Comparison of ENCODE assay signal across 18 cellular contexts in the genomic region with DNA sequence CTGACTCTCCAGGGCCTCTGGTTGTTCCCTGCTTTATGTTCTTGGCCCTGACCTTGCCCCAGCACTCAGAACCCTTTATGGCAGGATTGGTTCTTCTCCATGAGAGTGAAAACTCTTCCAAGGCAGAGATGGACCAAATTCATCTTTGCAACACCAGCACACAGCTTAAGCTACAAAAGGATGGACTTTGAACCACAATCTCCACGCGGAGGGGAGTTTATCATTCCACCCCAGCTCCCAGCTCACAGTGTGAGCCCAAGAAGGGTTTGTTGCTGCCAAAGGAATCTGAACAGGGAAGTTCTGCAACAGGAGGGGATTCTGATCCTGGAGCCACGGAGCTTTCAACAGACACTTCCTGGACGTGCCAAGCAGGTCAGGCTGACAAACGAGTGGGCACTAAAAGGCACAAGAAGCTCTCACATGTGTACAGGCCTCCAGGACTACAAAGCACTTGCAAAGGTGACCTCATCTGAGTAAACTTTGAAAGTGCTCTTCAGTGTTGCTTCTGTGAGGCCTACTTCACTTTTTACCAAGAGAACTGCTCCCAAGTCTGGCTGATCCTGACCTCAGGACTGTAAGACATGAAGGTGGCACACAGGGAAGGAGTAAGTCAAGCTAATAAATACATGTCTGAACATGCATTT. TPM values are rescaled to one million over a fixed set of nuclear protein-coding genes. Genes with fewer than 3 reads are reported as not detected.
DNase-seq lines count a peak whose midpoint lies in the region; ATAC-seq, FAIRE-seq and TF ChIP-seq lines count a peak whose summit lies in the region.
"Had no signal": no experiment of that assay in that cellular context is flagged by ENCODE, and none has a peak within 500 bp of the region (broad histone marks: within the 10 kb centered on the region; RNA-seq: fewer than 3 reads in every experiment).

No MANE protein-coding gene starts in this region.

- no peaks in the 10 kb centered on the region for H3K9me3 ChIP-seq in mucosa of descending colon
- H3K9me3 ChIP-seq in BE2C, result no peaks in the 10 kb centered on the region
- H3K9me3 ChIP-seq in tibial artery, result no peaks in the 10 kb centered on the region
- no peaks in the 10 kb centered on the region for H3K9me3 ChIP-seq in kidney (ENCODE audit: control insufficient read depth in 1 of 2, low read length in 2 of 2)
- H3K9me3 ChIP-seq: SJSA1, tibial nerve had no signal

- ATAC-seq in mucosa of descending colon, result peak; percentile 91
- ATAC-seq: naive thymus-derived CD4-positive, alpha-beta T cell had no signal

- no peak for TF ChIP-seq POLR2A in lower leg skin (IDR thresholded peaks at IDR 0.05)

- intact Hi-C loops in mucosa of descending colon (cut with DNase I, micrococcal nuclease), result no loop called here
- intact Hi-C loops in lower leg skin (cut with DNase I; ENCODE audit: low total_unique reads), result no loop called here
- intact Hi-C loops in tibial artery (cut with DNase I; ENCODE audit: low total_unique reads), result loop anchor here (5.0 kb wide), 1 partner anchor 80 kb away; no protein-coding TSS in a partner anchor
- intact Hi-C loops in kidney (cut with DNase I), result no loop called here

- H3K27ac ChIP-seq in epithelial cell of prostate, result peak overlapping the region; percentile 16
- H3K27ac ChIP-seq in tibial artery, result no peak overlapping the region
- peak overlapping the region in 1 of 2 donors; percentile 17 for H3K27ac ChIP-seq in kidney (ENCODE audit: low read depth in 2 of 2, low read length in 2 of 2)
- H3K27ac ChIP-seq: SJSA1, tibial nerve had no signal

- H3K27me3 ChIP-seq in BE2C, result no peaks in the 10 kb centered on the region
- no peaks in the 10 kb centered on the region for H3K27me3 ChIP-seq in tibial artery
- H3K27me3 ChIP-seq: SJSA1, tibial nerve had no signal

- H3K4me1 ChIP-seq in mucosa of descending colon (ENCODE audit: low read depth), result peaks cover 4% of the 10 kb centered on the region
- H3K4me1 ChIP-seq in BE2C, result no peaks in the 10 kb centered on the region
- no peaks in the 10 kb centered on the region for H3K4me1 ChIP-seq in tibial artery
- no peaks in the 10 kb centered on the region for H3K4me1 ChIP-seq in kidney (ENCODE audit: control insufficient read depth in 1 of 2, insufficient read depth in 1 of 2, low read depth in 1 of 2, low read length in 2 of 2)
- H3K4me1 ChIP-seq: SJSA1, tibial nerve had no signal

- FAIRE-seq in kidney (lab: Jason Lieb, UNC), result no peak
- FAIRE-seq: endothelial cell of umbilical vein had no signal

- H3K36me3 ChIP-seq in mucosa of descending colon (ENCODE audit: low read depth) (no peaks in the 10 kb centered on the region), BE2C (no peaks in the 10 kb centered on the region), tibial artery (peaks cover 0 to 20% (median 14%) of the 10 kb centered on the region in 3 donors), kidney (ENCODE audit: control insufficient read depth in 1 of 2, insufficient read depth in 2 of 2, low read length in 2 of 2) (peaks cover 4 to 5% of the 10 kb centered on the region in 2 donors)
- H3K36me3 ChIP-seq: SJSA1 had no signal

- WGBS in lower leg skin, 2 donors, result 71 to 77% methylated on average over 5 of the region's 5 CpGs

- no peak overlapping the region for H3K4me3 ChIP-seq in mucosa of descending colon
- no peak overlapping the region for H3K4me3 ChIP-seq in BE2C (ENCODE audit: low read depth, low read length)
- H3K4me3 ChIP-seq in lower leg skin (ENCODE audit: low read depth, poor library complexity, severe bottlenecking), result no peak overlapping the region
- H3K4me3 ChIP-seq in tibial artery, result no peak overlapping the region
- H3K4me3 ChIP-seq in kidney (ENCODE audit: low read length in 2 of 2), result no peak overlapping the region
- H3K4me3 ChIP-seq: SJSA1, tibial nerve had no signal

- TF ChIP-seq CTCF in mucosa of descending colon (IDR thresholded peaks at IDR 0.05) (no peak), BE2C (IDR thresholded peaks at IDR 0.05; ENCODE audit: low read depth, low read length) (no peak), lower leg skin (IDR thresholded peaks at IDR 0.05) (no peak), tibial artery (IDR thresholded peaks at IDR 0.05) (no peak), kidney (IDR thresholded peaks at IDR 0.05; ENCODE audit: borderline replicate concordance, extremely low read depth, insufficient read depth) (no peak)

- no peak overlapping the region for H3K9ac ChIP-seq in kidney (ENCODE audit: low read length in 2 of 2)

- DNase-seq in COLO668 (lab: John Stamatoyannopoulos, UW; ENCODE audit: unreplicated experiment), result peak; percentile 34
- peak; percentile 63 for DNase-seq in NCI-H2029 treated with DMSO at 0.1 percent for 48 hours (lab: John Stamatoyannopoulos, UW)
- DNase-seq in epithelial cell of prostate (ENCODE audit: low read depth, low spot score), result peak; percentile 16
- peak in 2 of 3 donors; percentile 49 to 57 for DNase-seq in mucosa of descending colon
- no peak for DNase-seq in BE2C
- no peak for DNase-seq in lower leg skin (ENCODE audit: low spot score in 2 of 2)
- no peak for DNase-seq in tibial artery
- DNase-seq in kidney, result no peak
- DNase-seq: activated CD4-positive, alpha-beta T cell treated with anti-CD3 and anti-CD28 coated beads, Interleukin-2, amount 50 U/mL, for 48 hours; DND-41; MM.1S; naive thymus-derived CD4-positive, alpha-beta T cell; NCI-H2107 had no signal

RNA-seq across cellular contexts. Expression of gene FITM2, which starts 8.9 kb away (rescaled TPM):
- 10 to 100 TPM; 10.9 to 12.6 (median 10.9) TPM for total RNA-seq in mucosa of descending colon
- polyA plus RNA-seq in BE2C (2012; ENCODE audit: insufficient read depth, insufficient read length, low read depth), result 19.5 TPM
- 10 to 100 TPM in 1 of 4 donors, 1 to 10 TPM in 3; 7.6 to 13.0 (median 9.5) TPM for total RNA-seq in lower leg skin
- 10.0 TPM for total RNA-seq in kidney
- 12.5 TPM for polyA plus RNA-seq in kidney (ENCODE audit: insufficient read depth, low read depth, low replicate concordance)

RNA-seq across cellular contexts. Expression of gene R3HDML, which starts 34.7 kb away (rescaled TPM):
- not detected for total RNA-seq in mucosa of descending colon
- polyA plus RNA-seq in BE2C (2012; ENCODE audit: insufficient read depth, insufficient read length, low read depth), result not detected
- total RNA-seq in lower leg skin, result not detected
- total RNA-seq in kidney, result not detected
- not detected for polyA plus RNA-seq in kidney (ENCODE audit: insufficient read depth, low read depth, low replicate concordance)
- total RNA-seq: endothelial cell of umbilical vein; naive thymus-derived CD4-positive, alpha-beta T cell; SJSA1; tibial nerve had no signal
- polyA plus RNA-seq: adipose tissue; endothelial cell of umbilical vein; naive thymus-derived CD4-positive, alpha-beta T cell had no signal

RNA-seq across cellular contexts. Expression of gene HNF4A, which starts 53.4 kb away (rescaled TPM):
- total RNA-seq in mucosa of descending colon, result 100 to 1,000 TPM; 125 to 332 (median 237) TPM
- not detected for polyA plus RNA-seq in BE2C (2012; ENCODE audit: insufficient read depth, insufficient read length, low read depth)
- not detected for total RNA-seq in lower leg skin
- total RNA-seq in kidney, result 26.0 TPM
- 42.1 TPM for polyA plus RNA-seq in kidney (ENCODE audit: insufficient read depth, low read depth, low replicate concordance)
- total RNA-seq: chondrocyte; endothelial cell of umbilical vein; naive thymus-derived CD4-positive, alpha-beta T cell; SJSA1; tibial nerve had no signal
- polyA plus RNA-seq: endothelial cell of umbilical vein; naive thymus-derived CD4-positive, alpha-beta T cell had no signal

RNA-seq across cellular contexts. Expression of gene GDAP1L1, which starts 55.0 kb away (rescaled TPM):
- total RNA-seq in mucosa of descending colon (under 1 TPM in 1 of 3 donors, not detected in 2; 0.25 TPM), lower leg skin (under 1 TPM in 1 of 4 donors, not detected in 3; 0.91 TPM), kidney (not detected)
- polyA plus RNA-seq in BE2C (2012; ENCODE audit: insufficient read depth, insufficient read length, low read depth), result 217 TPM
- not detected for polyA plus RNA-seq in kidney (ENCODE audit: insufficient read depth, low read depth, low replicate concordance)
- total RNA-seq: chondrocyte; endothelial cell of umbilical vein; naive thymus-derived CD4-positive, alpha-beta T cell; SJSA1; tibial nerve had no signal
- polyA plus RNA-seq: endothelial cell of umbilical vein; naive thymus-derived CD4-positive, alpha-beta T cell had no signal

Comparison
In these comparisons a context has a peak if more than half of its experiments do, and no peak if none do; other contexts are left out.
1. DNase-seq: peak in COLO668 (single experiment), NCI-H2029 treated with DMSO at 0.1 percent for 48 hours (single experiment), epithelial cell of prostate (single experiment) and mucosa of descending colon (2 of 3); none in BE2C (single experiment), lower leg skin (0 of 2), tibial artery (0 of 2) and kidney (single experiment).
2. RNA of gene HNF4A, which starts 53.4 kb away (total RNA-seq): 125 to 332 TPM in mucosa of descending colon and 26.0 TPM in kidney (single experiment); not detected in lower leg skin; every median in the first group is over 10 times any median in the second.